ENCODE assay signal across 8 cellular contexts in genomic region chr9:112717669-112718331, GRCh38. TPM values are rescaled to one million over a fixed set of nuclear protein-coding genes. Genes with fewer than 3 reads are reported as not detected.
A peak's percentile ranks its signal among the peaks of the same experiment; 100 is the strongest.
DNase-seq lines count a peak whose midpoint lies in the region; ATAC-seq and TF ChIP-seq lines count a peak whose summit lies in the region.

TSS of gene INIP (minus strand) at chr9:112718117. CDS start at chr9:112716485, 1,632 bp downstream.

- H3K27ac ChIP-seq in right lobe of liver = peak within 1 kb of the TSS; percentile 80 to 85 (median 80)

- peak within 1 kb of the TSS; percentile 81 to 91 (median 87) for H3K4me3 ChIP-seq in right lobe of liver

- peaks cover 0 to 8% (median 2%) of the 10 kb centered on the region in 4 donors for H3K4me1 ChIP-seq in right lobe of liver

- ATAC-seq in GM19372 (IDR thresholded peaks at IDR 0.05; ENCODE audit: low read depth, unreplicated experiment) (peak; percentile 96), HG03558 (IDR thresholded peaks at IDR 0.05; ENCODE audit: extremely low read depth, unreplicated experiment) (peak; percentile 80), right lobe of liver (peak; percentile 98 to 99 (median 99))

- no peaks in the 10 kb centered on the region for H3K9me3 ChIP-seq in right lobe of liver

- intact Hi-C loops in right lobe of liver (cut with DNase I) = no loop called here

- peak in 2 of 4 donors; percentile 5 to 13 for TF ChIP-seq CTCF in right lobe of liver (IDR thresholded peaks at IDR 0.05)

- no peaks in the 10 kb centered on the region for H3K36me3 ChIP-seq in right lobe of liver

- WGBS in right lobe of liver (ENCODE audit: insufficient coverage, low coverage, low lambda C conversion rate, missing lambda C conversion rate) = 0% methylated on average over 11 of the region's 51 CpGs

- peak; percentile 76 for TF ChIP-seq POLR2A in right lobe of liver (IDR thresholded peaks at IDR 0.05)

- DNase-seq in CD1c-positive myeloid dendritic cell (ENCODE audit: extremely low spot score) (peak; percentile 99), NCI-H748 (lab: John Stamatoyannopoulos, UW; ENCODE audit: unreplicated experiment) (peak; percentile 99), dermis microvascular lymphatic vessel endothelial cell (ENCODE audit: low read depth in 2 of 2) (peak; percentile 93 to 97), right lobe of liver (peak; percentile 97 to 98 (median 97))
- peak; percentile 94 to 96 for DNase-seq in activated CD4-positive, alpha-beta T cell treated with anti-CD3 and anti-CD28 coated beads, Interleukin-2, amount 50 U/mL, for 24 hours (ENCODE audit: low read depth in 1 of 2, low spot score in 1 of 2)
- peak; percentile 94 to 98 for DNase-seq in stimulated activated CD4-positive, alpha-beta T cell treated with anti-CD3 and anti-CD28 coated beads, Interleukin-4, amount 100 ng/mL, for 4 hours

- H3K27me3 ChIP-seq in right lobe of liver = no peaks in the 10 kb centered on the region

RNA-seq across cellular contexts. Expression of gene INIP, which starts in this region (rescaled TPM):
- total RNA-seq in dermis microvascular lymphatic vessel endothelial cell (16.3 and 18.3 TPM in 2 replicates), right lobe of liver (10 to 100 TPM in 4 of 6 experiments, 1 to 10 TPM in 2; 8.2 to 15.5 (median 11.1) TPM)

Comparison
In these comparisons a context has a peak if more than half of its experiments do, and no peak if none do; other contexts are left out.
1. Peak in every context shown above with its lines: DNase-seq, ATAC-seq, H3K4me3 ChIP-seq and H3K27ac ChIP-seq.